ENCODE assay signal across 17 cellular contexts in the genomic region with DNA sequence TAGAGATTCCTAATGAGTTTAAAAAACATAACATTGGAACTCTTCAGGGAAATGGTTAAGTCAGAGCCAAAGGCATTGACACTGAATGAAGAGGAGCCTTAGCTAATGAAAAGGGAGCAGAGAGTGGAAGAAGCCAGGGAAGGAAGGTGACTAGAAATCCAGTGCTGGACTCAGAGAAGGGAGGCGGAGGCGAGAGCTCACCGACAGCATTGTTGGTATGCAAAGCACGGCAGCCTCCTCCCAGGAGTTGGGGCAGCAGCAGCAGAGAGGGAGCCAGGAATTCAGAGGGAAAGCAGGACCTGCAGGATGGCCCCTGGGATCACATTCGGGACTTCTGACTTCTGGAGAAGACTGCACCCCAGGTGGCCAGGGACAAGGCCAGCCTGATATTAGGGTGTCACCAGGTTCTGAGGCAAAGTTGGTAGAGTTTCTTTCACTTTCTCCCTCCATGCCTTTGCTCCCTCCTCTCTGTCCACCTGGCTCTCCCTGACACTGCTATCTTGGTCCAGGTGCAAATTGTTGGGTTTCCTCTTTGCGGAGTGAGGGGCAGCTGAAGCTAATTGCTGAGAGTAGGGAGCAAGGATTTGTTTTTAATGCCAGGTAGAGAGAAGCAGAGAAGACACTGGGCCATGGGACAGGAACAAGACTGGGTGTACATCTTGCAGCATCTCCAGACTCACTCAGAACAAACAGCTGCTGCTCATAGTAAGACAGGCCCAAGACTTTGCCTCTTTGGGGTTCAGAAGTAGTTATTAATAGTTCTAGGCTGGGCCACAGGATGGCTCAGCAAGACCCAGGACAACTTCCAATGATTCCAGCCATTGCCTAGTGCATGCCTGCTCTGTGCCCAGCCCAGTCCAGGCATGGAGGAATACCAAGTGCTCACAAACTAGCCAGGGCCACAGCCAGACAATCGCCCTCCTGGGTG.
A peak's percentile ranks its signal among the peaks of the same experiment; 100 is the strongest.
DNase-seq lines count a peak whose midpoint lies in the region; ATAC-seq lines count a peak whose summit lies in the region.
"Had no signal": no experiment of that assay in that cellular context is flagged by ENCODE, and none has a peak within 500 bp of the region (broad histone marks: within the 10 kb centered on the region; RNA-seq: fewer than 3 reads in every experiment).

No MANE protein-coding gene starts in this region.

- H3K4me1 Mint-ChIP-seq in stimulated activated memory B cell treated with anti-CD40 and anti-IgM and Interleukin-4, amounts not matched to agents 10 μg/mL and 1 μg/mL and 100 μg/mL, for 72 hours = peaks cover 9% of the 10 kb centered on the region

- H3K9me3 Mint-ChIP-seq in stimulated activated memory B cell treated with anti-CD40 and anti-IgM and Interleukin-4, amounts not matched to agents 10 μg/mL and 1 μg/mL and 100 μg/mL, for 72 hours = peaks cover 8% of the 10 kb centered on the region

- DNase-seq in NCI-H69 (lab: John Stamatoyannopoulos, UW) (peak; percentile 38), brain pericyte (ENCODE audit: low read depth, low spot score) (peak; percentile 11), islet precursor cell (peak; percentile 87), NCI-H1417 treated with DMSO at 0.1 percent for 48 hours (lab: John Stamatoyannopoulos, UW) (no peak), SKM-1 treated with dmso at 0.1 percent for 144 hours (lab: John Stamatoyannopoulos, UW; ENCODE audit: unreplicated experiment) (no peak), MV-4-11 (lab: John Stamatoyannopoulos, UW) (no peak)
- DNase-seq: activated CD4-positive, alpha-beta T cell treated with anti-CD3 and anti-CD28 coated beads, Interleukin-2, amount 50 U/mL, for 4 hours; activated T-cell treated with anti-CD3 and anti-CD28 coated beads, Interleukin-2, amount 50 U/mL, for 72 hours; colonic mucosa; glutamatergic neuron; sigmoid colon; T-helper 9 cell; uterus had no signal

- ATAC-seq in stimulated activated memory B cell treated with anti-CD40 and anti-IgM and Interleukin-4, amounts not matched to agents 10 μg/mL and 1 μg/mL and 100 μg/mL, for 72 hours = peak; percentile 36
- ATAC-seq: activated T-cell treated with anti-CD3 and anti-CD28 coated beads, Interleukin-2, amount 50 U/mL, for 72 hours; left lobe of liver; stimulated activated effector memory CD8-positive, alpha-beta T cell treated with anti-CD3 and anti-CD28 coated beads, Interleukin-12 subunit alpha, Interleukin-12 subunit beta, amount 100 ng/mL, for 72 hours had no signal

- peaks cover 10% of the 10 kb centered on the region for H3K27me3 Mint-ChIP-seq in stimulated activated memory B cell treated with anti-CD40 and anti-IgM and Interleukin-4, amounts not matched to agents 10 μg/mL and 1 μg/mL and 100 μg/mL, for 72 hours

- peak overlapping the region; percentile 8 for H3K27ac Mint-ChIP-seq in stimulated activated memory B cell treated with anti-CD40 and anti-IgM and Interleukin-4, amounts not matched to agents 10 μg/mL and 1 μg/mL and 100 μg/mL, for 72 hours
- H3K27ac Mint-ChIP-seq: activated T-cell treated with anti-CD3 and anti-CD28 coated beads, Interleukin-2, amount 50 U/mL, for 72 hours; stimulated activated effector memory CD8-positive, alpha-beta T cell treated with anti-CD3 and anti-CD28 coated beads, Interleukin-12 subunit alpha, Interleukin-12 subunit beta, amount 100 ng/mL, for 72 hours had no signal

- no peak overlapping the region for H3K4me3 Mint-ChIP-seq in stimulated activated memory B cell treated with anti-CD40 and anti-IgM and Interleukin-4, amounts not matched to agents 10 μg/mL and 1 μg/mL and 100 μg/mL, for 72 hours
- H3K4me3 Mint-ChIP-seq: activated T-cell treated with anti-CD3 and anti-CD28 coated beads, Interleukin-2, amount 50 U/mL, for 72 hours; nephron; stimulated activated effector memory CD8-positive, alpha-beta T cell treated with anti-CD3 and anti-CD28 coated beads, Interleukin-12 subunit alpha, Interleukin-12 subunit beta, amount 100 ng/mL, for 72 hours had no signal

- peaks cover 9% of the 10 kb centered on the region for H3K36me3 Mint-ChIP-seq in stimulated activated memory B cell treated with anti-CD40 and anti-IgM and Interleukin-4, amounts not matched to agents 10 μg/mL and 1 μg/mL and 100 μg/mL, for 72 hours
- H3K36me3 Mint-ChIP-seq: stimulated activated effector memory CD8-positive, alpha-beta T cell treated with anti-CD3 and anti-CD28 coated beads, Interleukin-12 subunit alpha, Interleukin-12 subunit beta, amount 100 ng/mL, for 72 hours had no signal

Comparison
In these comparisons a context has a peak if more than half of its experiments do, and no peak if none do; other contexts are left out.
1. DNase-seq: peak in NCI-H69 (single experiment), brain pericyte (single experiment) and islet precursor cell (single experiment); none in NCI-H1417 treated with DMSO at 0.1 percent for 48 hours (single experiment), SKM-1 treated with dmso at 0.1 percent for 144 hours (single experiment) and MV-4-11 (single experiment).